In genomic region chr1:11960276-11960675, GRCh38 we compare ENCODE assay signal across 20 cellular contexts. TPM values are rescaled to one million over a fixed set of nuclear protein-coding genes. Genes with fewer than 3 reads are reported as not detected.
DNase-seq lines count a peak whose midpoint lies in the region; TF ChIP-seq lines count a peak whose summit lies in the region.
"Had no signal": no experiment of that assay in that cellular context is flagged by ENCODE, and none has a peak within 500 bp of the region (broad histone marks: within the 10 kb centered on the region; RNA-seq: fewer than 3 reads in every experiment).

No MANE protein-coding gene starts in this region.

- no peak overlapping the region for H3K4me3 ChIP-seq in breast epithelium
- no peak overlapping the region for H3K4me3 ChIP-seq in esophagus squamous epithelium
- no peak overlapping the region for H3K4me3 ChIP-seq in osteoblast (ENCODE audit: insufficient read depth, low read length)
- H3K4me3 ChIP-seq: HAP-1 had no signal

- H3K27ac ChIP-seq in breast epithelium (peak overlapping the region; percentile 58), esophagus squamous epithelium (peak overlapping the region in 3 of 4 donors; percentile 1 to 44 (median 2)), osteoblast (ENCODE audit: low read depth, low read length) (no peak overlapping the region)

- H4K20me1 ChIP-seq in osteoblast (ENCODE audit: insufficient read depth, low read length), result peaks cover 6% of the 10 kb centered on the region

- no peak overlapping the region for H3K27ac Mint-ChIP-seq in MCF 10A (ENCODE audit: low read depth, unreplicated experiment)
- H3K27ac Mint-ChIP-seq: CD8-positive, alpha-beta T cell had no signal

- H3K27me3 ChIP-seq in breast epithelium (no peaks in the 10 kb centered on the region), esophagus squamous epithelium (no peaks in the 10 kb centered on the region), osteoblast (ENCODE audit: insufficient read depth, low read length) (no peaks in the 10 kb centered on the region)
- H3K27me3 ChIP-seq: BE2C had no signal

- no peak overlapping the region for H3K4me2 ChIP-seq in osteoblast (ENCODE audit: insufficient read depth, low read length)

- H3K4me1 Mint-ChIP-seq in MCF 10A (ENCODE audit: insufficient read depth, unreplicated experiment), result no peaks in the 10 kb centered on the region

- H3K4me1 ChIP-seq in breast epithelium (no peaks in the 10 kb centered on the region), esophagus squamous epithelium (peaks cover 5 to 17% (median 10%) of the 10 kb centered on the region in 3 donors), osteoblast (ENCODE audit: insufficient read depth, low read length) (no peaks in the 10 kb centered on the region)
- H3K4me1 ChIP-seq: BE2C, HAP-1 had no signal

- TF ChIP-seq POLR2A in breast epithelium (IDR thresholded peaks at IDR 0.05) (no peak), esophagus squamous epithelium (IDR thresholded peaks at IDR 0.05) (no peak)

- WGBS in esophagus squamous epithelium, 2 donors, result 86 to 100% methylated on average over 1 to 2 of the region's 5 CpGs

- H3K9me3 Mint-ChIP-seq in MCF 10A (ENCODE audit: unreplicated experiment), result no peaks in the 10 kb centered on the region
- H3K9me3 Mint-ChIP-seq: CD8-positive, alpha-beta T cell had no signal

- DNase-seq in breast epithelium (ENCODE audit: low spot score in 2 of 2), result no peak
- no peak for DNase-seq in MCF 10A (ENCODE audit: unreplicated experiment)
- no peak for DNase-seq in esophagus squamous epithelium (lab: John Stamatoyannopoulos, UW)
- DNase-seq in osteoblast (ENCODE audit: insufficient read length, low spot score, missing footprints), result peak; percentile 11
- no peak for DNase-seq in DMS53 (lab: John Stamatoyannopoulos, UW)
- DNase-seq in activated CD4-positive, alpha-beta T cell treated with anti-CD3 and anti-CD28 coated beads for 1 hour, result no peak
- no peak for DNase-seq in kidney tubule cell (ENCODE audit: low spot score)
- DNase-seq in D341Med (ENCODE audit: low spot score), result no peak
- DNase-seq: 8988T; BE2C; CD8-positive, alpha-beta T cell; DMS79 treated with DMSO at 0.1 percent for 48 hours; IMR-90; MM.1S; NCI-H1105; NCI-H187 treated with DMSO at 0.1 percent for 48 hours; NCI-H446; NCI-H69; SHP77 treated with DMSO at 0.1 percent for 48 hours had no signal

- H3K4me3 Mint-ChIP-seq in MCF 10A (ENCODE audit: unreplicated experiment), result no peak overlapping the region
- H3K4me3 Mint-ChIP-seq: CD8-positive, alpha-beta T cell had no signal

- H3K36me3 ChIP-seq in breast epithelium (peaks cover 4% of the 10 kb centered on the region), esophagus squamous epithelium (peaks cover 29 to 97% (median 31%) of the 10 kb centered on the region in 3 donors), osteoblast (ENCODE audit: insufficient read depth, low read length) (peaks cover 46% of the 10 kb centered on the region)

- POLR2A ChIA-PET in MCF 10A (lab: Yijun Ruan, JAX), result no interaction called here

- no peak for TF ChIP-seq CTCF in breast epithelium (IDR thresholded peaks at IDR 0.05)
- TF ChIP-seq CTCF in MCF 10A (IDR thresholded peaks at IDR 0.05; ENCODE audit: unreplicated experiment), result no peak
- no peak for TF ChIP-seq CTCF in esophagus squamous epithelium (IDR thresholded peaks at IDR 0.05)
- TF ChIP-seq CTCF in osteoblast (IDR thresholded peaks at IDR 0.05; ENCODE audit: extremely low read depth, low read depth, low read length), result no peak

- no peaks in the 10 kb centered on the region for H3K9me3 ChIP-seq in breast epithelium
- H3K9me3 ChIP-seq in esophagus squamous epithelium, result no peaks in the 10 kb centered on the region
- H3K9me3 ChIP-seq in osteoblast (ENCODE audit: low read depth, low read length), result no peaks in the 10 kb centered on the region
- H3K9me3 ChIP-seq: BE2C, HAP-1 had no signal

- no peaks in the 10 kb centered on the region for H3K79me2 ChIP-seq in osteoblast (ENCODE audit: insufficient read depth, low read length)

- BruUV-seq in MCF 10A (replicated peaks; lab: Mats Ljungman, UMichigan), result no TSS peak

- H3K36me3 Mint-ChIP-seq in MCF 10A (ENCODE audit: insufficient read depth, unreplicated experiment), result peaks cover 27% of the 10 kb centered on the region

- H2AFZ ChIP-seq in osteoblast (ENCODE audit: low read length), result no peak overlapping the region

- CTCF ChIA-PET in MCF 10A (lab: Yijun Ruan, JAX), result no interaction called here

- intact Hi-C loops in breast epithelium (cut with DNase I; ENCODE audit: low total_unique reads) (no loop called here), MCF 10A (cut with micrococcal nuclease) (no loop called here), esophagus squamous epithelium (cut with DNase I) (loop anchor here (10.0 kb wide), 1 partner anchor 125 kb away; no protein-coding TSS in a partner anchor)

- H3K27me3 Mint-ChIP-seq in MCF 10A (ENCODE audit: insufficient read depth, unreplicated experiment), result no peaks in the 10 kb centered on the region

RNA-seq across cellular contexts. Expression of gene MFN2, which starts 20.0 kb away (rescaled TPM):
- total RNA-seq in breast epithelium (10 to 100 TPM; 51.4 to 64.9 (median 62.1) TPM), MCF 10A (2022) (95.6 and 105 TPM in 2 replicates), esophagus squamous epithelium (10 to 100 TPM; 64.4 to 96.9 (median 78.7) TPM), osteoblast (46.0 and 51.0 TPM in 2 replicates)

RNA-seq across cellular contexts. Expression of gene PLOD1, which starts 25.8 kb away (rescaled TPM):
- total RNA-seq in breast epithelium, result 10 to 100 TPM; 45.9 to 86.1 (median 57.5) TPM
- total RNA-seq in MCF 10A (2022), result 47.2 and 48.2 TPM in 2 replicates
- total RNA-seq in esophagus squamous epithelium, result 10 to 100 TPM; 29.8 to 38.1 (median 34.3) TPM
- total RNA-seq in osteoblast, result 242 and 281 TPM in 2 replicates

RNA-seq across cellular contexts. Expression of gene KIAA2013, which starts 34.0 kb away (rescaled TPM):
- total RNA-seq in breast epithelium (10 to 100 TPM; 40.3 to 62.7 (median 51.4) TPM), MCF 10A (2022) (20.4 and 24.3 TPM in 2 replicates), esophagus squamous epithelium (10 to 100 TPM; 40.4 to 50.5 (median 47.9) TPM), osteoblast (51.6 and 64.1 TPM in 2 replicates)

RNA-seq across cellular contexts. Expression of gene MIIP, which starts 59.0 kb away (rescaled TPM):
- total RNA-seq in breast epithelium (10 to 100 TPM; 29.0 to 34.4 (median 33.8) TPM), MCF 10A (2022) (22.1 and 25.3 TPM in 2 replicates), esophagus squamous epithelium (10 to 100 TPM; 13.0 to 24.9 (median 19.8) TPM), osteoblast (24.2 and 26.4 TPM in 2 replicates)
